ENCODE assay signal across 20 cellular contexts in genomic region chr12:65568517-65568916, GRCh38.
DNase-seq lines count a peak whose midpoint lies in the region; ATAC-seq, FAIRE-seq and TF ChIP-seq lines count a peak whose summit lies in the region.
"Had no signal": no experiment of that assay in that cellular context is flagged by ENCODE, and none has a peak within 500 bp of the region (broad histone marks: within the 10 kb centered on the region; RNA-seq: fewer than 3 reads in every experiment).

No MANE protein-coding gene starts in this region.

- CTCF ChIA-PET in endothelial cell of umbilical vein (lab: Charles Lee), result interaction anchor here (1.0 to 2.1 kb wide), 5 partner anchors 12 to 105 kb away, joined by 3 to 12 read pairs (median 4); no protein-coding TSS in a partner anchor

- no peaks in the 10 kb centered on the region for H3K27me3 Mint-ChIP-seq in mesothelial cell of epicardium (ENCODE audit: low read depth)

- peaks cover 6% of the 10 kb centered on the region for H3K9me3 Mint-ChIP-seq in mesothelial cell of epicardium

- ATAC-seq in GM19035 (IDR thresholded peaks at IDR 0.05; ENCODE audit: unreplicated experiment) (no peak), GM21390 (IDR thresholded peaks at IDR 0.05; ENCODE audit: unreplicated experiment) (no peak)
- ATAC-seq: stimulated activated naive CD8-positive, alpha-beta T cell treated with anti-CD3 and anti-CD28 coated beads, Interleukin-15, Interleukin-2, amounts not matched to agents 100 U/mL and 50 U/mL, for 24 hours had no signal

- H3K4me2 ChIP-seq in endothelial cell of umbilical vein (ENCODE audit: insufficient read depth, low read length), result no peak overlapping the region

- POLR2A ChIA-PET in endothelial cell of umbilical vein (lab: Charles Lee), result no interaction called here

- H4K20me1 ChIP-seq in endothelial cell of umbilical vein (replicated peaks; ENCODE audit: control insufficient read depth, extremely low read depth, insufficient read depth, low read length), result no peaks in the 10 kb centered on the region

- no peaks in the 10 kb centered on the region for H3K9me3 ChIP-seq in endothelial cell of umbilical vein (replicated peaks; ENCODE audit: control insufficient read depth, insufficient read depth, low read length)
- H3K9me3 ChIP-seq: neutrophil, Peyer's patch had no signal

- no peaks in the 10 kb centered on the region for H3K9me1 ChIP-seq in endothelial cell of umbilical vein (replicated peaks; ENCODE audit: control insufficient read depth, extremely low read depth, insufficient read depth, low read length)

- DNase-seq in Daoy (ENCODE audit: low read depth) (peak; percentile 59), RPMI7951 (ENCODE audit: low read depth) (peak; percentile 22), endothelial cell of umbilical vein (ENCODE audit: low read depth, low spot score) (peak; percentile 23), mesothelial cell of epicardium (ENCODE audit: low spot score in 2 of 2, unreplicated experiment in 2 of 2) (no peak), globus pallidus (ENCODE audit: low spot score) (no peak), NCI-H748 treated with DMSO at 0.1 percent for 48 hours (lab: John Stamatoyannopoulos, UW) (no peak)
- DNase-seq: activated CD4-positive, alpha-beta T cell treated with anti-CD3 and anti-CD28 coated beads for 4 hours; COR-L47; GOT3; midbrain; NCI-H1436; NCI-H510A; Peyer's patch; stimulated activated naive CD8-positive, alpha-beta T cell treated with anti-CD3 and anti-CD28 coated beads, Interleukin-15, Interleukin-2, amounts not matched to agents 100 U/mL and 50 U/mL, for 24 hours had no signal

- TF ChIP-seq CTCF in endothelial cell of umbilical vein (IDR thresholded peaks at IDR 0.05; ENCODE audit: extremely low read depth in 1 of 2, insufficient read depth in 1 of 2, low read depth in 1 of 2, low read length in 2 of 2), result no peak
- no peak for TF ChIP-seq CTCF in mesothelial cell of epicardium (IDR thresholded peaks at IDR 0.05; ENCODE audit: unreplicated experiment)

- no peaks in the 10 kb centered on the region for H3K27me3 ChIP-seq in endothelial cell of umbilical vein (ENCODE audit: control insufficient read depth in 2 of 2, insufficient read depth in 2 of 2, low read length in 2 of 2)
- H3K27me3 ChIP-seq: Peyer's patch had no signal

- no peak overlapping the region for H3K9ac ChIP-seq in endothelial cell of umbilical vein (replicated peaks; ENCODE audit: extremely low read depth, insufficient read depth, low read length)

- peaks cover 40% of the 10 kb centered on the region for H3K4me1 Mint-ChIP-seq in mesothelial cell of epicardium
- H3K4me1 Mint-ChIP-seq: activated naive CD4-positive, alpha-beta T cell treated with anti-CD3 and anti-CD28 coated beads, Interleukin-2, amount 50 U/mL, for 24 hours had no signal

- dilution Hi-C loops in endothelial cell of umbilical vein (cut with MboI; ENCODE audit: extremely low pct_ligation_motif_present, low sequenced_read_pairs), result no loop called here

- H3K4me1 ChIP-seq in endothelial cell of umbilical vein (ENCODE audit: control insufficient read depth, extremely low read depth, insufficient read depth, low read length), result peaks cover 31% of the 10 kb centered on the region
- H3K4me1 ChIP-seq: Peyer's patch had no signal

- no peak for TF ChIP-seq POLR2A in endothelial cell of umbilical vein (IDR thresholded peaks at IDR 0.05; ENCODE audit: low read depth, low read length)

- FAIRE-seq in endothelial cell of umbilical vein (lab: Jason Lieb, UNC), result peak; percentile 59

- peaks cover 5% of the 10 kb centered on the region for H3K36me3 Mint-ChIP-seq in mesothelial cell of epicardium

- BruUV-seq in endothelial cell of umbilical vein (replicated peaks; lab: Mats Ljungman, UMichigan), result no TSS peak

- H3K27ac ChIP-seq in endothelial cell of umbilical vein (ENCODE audit: insufficient read depth, low read depth, low read length), result no peak overlapping the region
- H3K27ac ChIP-seq: neutrophil, Peyer's patch, skin epidermis had no signal

- no peak overlapping the region for H2AFZ ChIP-seq in endothelial cell of umbilical vein (ENCODE audit: low read depth, low read length)

- no peaks in the 10 kb centered on the region for H3K36me3 ChIP-seq in endothelial cell of umbilical vein (ENCODE audit: control insufficient read depth in 2 of 2, extremely low read depth in 1 of 2, insufficient read depth in 2 of 2, low read length in 2 of 2)
- H3K36me3 ChIP-seq: neutrophil, Peyer's patch had no signal

- intact Hi-C loops in endothelial cell of umbilical vein (cut with micrococcal nuclease), result no loop called here

- no peak overlapping the region for H3K4me3 ChIP-seq in endothelial cell of umbilical vein (replicated peaks in 1 of 3; ENCODE audit: insufficient read depth in 1 of 3, low read depth in 1 of 3, low read length in 3 of 3)
- H3K4me3 ChIP-seq: Peyer's patch, skin epidermis had no signal

- H3K4me3 Mint-ChIP-seq in mesothelial cell of epicardium, result no peak overlapping the region
- H3K4me3 Mint-ChIP-seq: activated naive CD4-positive, alpha-beta T cell treated with anti-CD3 and anti-CD28 coated beads, Interleukin-2, amount 50 U/mL, for 24 hours; IgD-negative memory B cell had no signal

- no peaks in the 10 kb centered on the region for H3K79me2 ChIP-seq in endothelial cell of umbilical vein (ENCODE audit: control insufficient read depth, insufficient read depth, low read length)

- H3K27ac Mint-ChIP-seq in mesothelial cell of epicardium, result peak overlapping the region; percentile 23
- H3K27ac Mint-ChIP-seq: activated naive CD4-positive, alpha-beta T cell treated with anti-CD3 and anti-CD28 coated beads, Interleukin-2, amount 50 U/mL, for 24 hours; IgD-negative memory B cell had no signal

TF ChIP-seq in endothelial cell of umbilical vein, 7 proteins besides CTCF, POLR2A, EP300 and RAD21:
- no peak for TF ChIP-seq EZH2 (IDR thresholded peaks at IDR 0.05; ENCODE audit: borderline replicate concordance, low read depth, low read length, severe bottlenecking)
- no peak for TF ChIP-seq JUN (IDR thresholded peaks at IDR 0.05; ENCODE audit: borderline replicate concordance, insufficient read depth, insufficient read length, low read depth)
- TF ChIP-seq MAX (IDR thresholded peaks at IDR 0.05; ENCODE audit: insufficient read depth, insufficient read length), result no peak
- TF ChIP-seq FOS (IDR thresholded peaks at IDR 0.05; ENCODE audit: borderline replicate concordance, insufficient read depth, low read length), result no peak
- TF ChIP-seq GATA2 (IDR thresholded peaks at IDR 0.05; ENCODE audit: insufficient read depth, insufficient read length, low read depth, low read length), result no peak
- TF ChIP-seq POLR2AphosphoS5 (IDR thresholded peaks at IDR 0.05; ENCODE audit: insufficient read depth, low read depth, low read length), result no peak
- TF ChIP-seq MYC (IDR thresholded peaks at IDR 0.05; ENCODE audit: low read depth, low read length), result no peak

Comparison
In these comparisons a context has a peak if more than half of its experiments do, and no peak if none do; other contexts are left out.
1. DNase-seq: peak in Daoy (single experiment), RPMI7951 (single experiment) and endothelial cell of umbilical vein (single experiment); none in mesothelial cell of epicardium (0 of 2), globus pallidus (single experiment) and NCI-H748 treated with DMSO at 0.1 percent for 48 hours (single experiment).